Comparison of ENCODE assay signal across 27 cellular contexts in the genomic region with DNA sequence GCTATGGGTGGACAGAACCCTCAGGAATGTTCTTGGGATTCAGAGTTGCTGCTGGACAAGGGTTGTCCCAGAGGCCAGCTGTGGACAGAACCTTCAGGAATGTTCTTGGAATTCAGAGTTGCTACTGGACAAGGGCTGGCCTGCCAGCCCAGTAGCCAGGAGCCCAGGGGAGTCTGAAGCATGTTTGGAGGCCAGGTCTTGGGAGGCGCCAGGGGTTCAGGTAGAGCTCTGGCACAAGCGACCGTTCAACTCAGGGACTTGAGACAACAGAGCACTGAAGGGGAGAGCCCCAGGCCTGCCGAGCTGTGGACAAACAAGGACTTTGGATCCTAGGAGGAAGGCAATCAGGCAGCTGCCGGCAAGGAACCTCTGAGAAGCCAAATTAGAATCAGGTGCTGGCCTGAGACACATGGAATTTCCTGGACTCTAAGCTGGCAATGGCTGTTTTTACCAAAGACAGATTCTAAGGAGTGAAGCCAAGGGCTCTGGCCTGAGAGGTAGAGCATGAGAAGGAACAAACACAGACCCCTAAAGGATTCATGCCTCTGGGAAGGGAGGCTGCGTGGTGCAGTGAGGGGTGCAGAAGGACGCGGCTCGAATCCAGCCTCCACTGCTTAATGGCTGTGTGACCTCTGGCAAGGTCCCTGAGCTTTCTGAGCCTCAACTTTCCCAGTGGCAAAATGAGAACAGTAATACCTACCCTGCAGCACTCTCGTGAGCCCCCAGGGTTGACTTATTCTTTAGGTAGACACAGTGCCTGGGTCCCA. TPM values are rescaled to one million over a fixed set of nuclear protein-coding genes. Genes with fewer than 3 reads are reported as not detected.
"Had no signal": no experiment of that assay in that cellular context is flagged by ENCODE, and none has a peak within 500 bp of the region (broad histone marks: within the 10 kb centered on the region; RNA-seq: fewer than 3 reads in every experiment).

No MANE protein-coding gene starts in this region.

- H3K4me3 ChIP-seq: coronary artery, neural progenitor cell, prostate gland, sigmoid colon, thyroid gland had no signal

- H3K4me1 ChIP-seq: neural progenitor cell, prostate gland had no signal

- H3K9me3 ChIP-seq: prostate gland, sigmoid colon, thyroid gland had no signal

- H3K4me2 ChIP-seq: neural progenitor cell had no signal

- H3K9ac ChIP-seq: neural progenitor cell had no signal

- DNase-seq: activated CD4-positive, alpha-beta T cell treated with anti-CD3 and anti-CD28 coated beads, Interleukin-2, amount 50 U/mL, for 1 hour; activated CD4-positive, CD25-positive, alpha-beta regulatory T cell treated with anti-CD3 and anti-CD28 coated beads, Interleukin-2, amount 50 U/mL, for 72 hours; activated CD8-positive, alpha-beta memory T cell treated with anti-CD3 and anti-CD28 coated beads, Interleukin-2, amount 50 U/mL, for 4 hours; activated effector memory CD4-positive, alpha-beta T cell treated with anti-CD3 and anti-CD28 coated beads, Interleukin-2, amount 50 U/mL, for 16 hours; activated T-cell treated with anti-CD3 and anti-CD28 coated beads, Interleukin-2, amount 50 U/mL, for 48 hours; caudate nucleus; erythroblast; midbrain; sigmoid colon; stimulated activated CD4-positive, alpha-beta T cell treated with anti-CD3 and anti-CD28 coated beads, Interleukin-12 subunit alpha, Interleukin-12 subunit beta, amount 100 ng/mL, for 4 hours; stimulated activated CD4-positive, alpha-beta T cell treated with anti-CD3 and anti-CD28 coated beads, Interleukin-1b, Interleukin-23, amount 100 ng/mL, for 48 hours; stimulated activated CD8-positive, alpha-beta memory T cell treated with anti-CD3 and anti-CD28 coated beads, Interleukin-4, amount 100 ng/mL, for 48 hours; stimulated activated naive CD4-positive, alpha-beta T cell treated with Interleukin-2 at 50 U/mL for 16 hours; T-helper 17 cell; thyroid gland had no signal

- H3K27ac ChIP-seq: neural progenitor cell, prostate gland, thyroid gland, VCaP had no signal

- FAIRE-seq: islet of Langerhans had no signal

- H3K36me3 ChIP-seq: neural progenitor cell, prostate gland, thyroid gland had no signal

- ATAC-seq: T-helper 17 cell had no signal

- H3K27me3 ChIP-seq: neural progenitor cell, sigmoid colon, thyroid gland had no signal

- H2AFZ ChIP-seq: neural progenitor cell had no signal

RNA-seq across cellular contexts. Expression of a gene that starts 13.4 kb away (rescaled TPM):
- total RNA-seq: myocyte, osteocyte, SK-MEL-5, T-helper 17 cell had no signal

RNA-seq across cellular contexts. Expression of a gene that starts 36.0 kb away (rescaled TPM):
- total RNA-seq: lung microvascular endothelial cell, myocyte, osteocyte, prostate gland, SK-MEL-5, T-helper 17 cell, thyroid gland, urinary bladder had no signal
- polyA plus RNA-seq: urinary bladder had no signal

RNA-seq across cellular contexts. Expression of a gene that starts 55.8 kb away (rescaled TPM):
- total RNA-seq: lung microvascular endothelial cell, myocyte, osteocyte, sigmoid colon, SK-MEL-5, subcutaneous adipose tissue, T-helper 17 cell, thyroid gland had no signal
- polyA plus RNA-seq: adipose tissue had no signal
